Comparison of ENCODE assay signal across 22 cellular contexts in genomic region chr7:2993868-2994267, GRCh38. TPM values are rescaled to one million over a fixed set of nuclear protein-coding genes. Genes with fewer than 3 reads are reported as not detected.
DNase-seq lines count a peak whose midpoint lies in the region; ATAC-seq and TF ChIP-seq lines count a peak whose summit lies in the region.
"Had no signal": no experiment of that assay in that cellular context is flagged by ENCODE, and none has a peak within 500 bp of the region (broad histone marks: within the 10 kb centered on the region; RNA-seq: fewer than 3 reads in every experiment).

No MANE protein-coding gene starts in this region.

- peaks cover 66% of the 10 kb centered on the region for H3K36me3 Mint-ChIP-seq in activated naive CD8-positive, alpha-beta T cell treated with anti-CD3 and anti-CD28 coated beads, Interleukin-2, amount 50 U/mL, for 24 hours (ENCODE audit: low read depth)
- H3K36me3 Mint-ChIP-seq in activated naive CD8-positive, alpha-beta T cell treated with anti-CD3 and anti-CD28 coated beads for 36 hours, result peaks cover 79% of the 10 kb centered on the region

- peaks cover 4% of the 10 kb centered on the region for H3K9me3 ChIP-seq in trophoblast cell (ENCODE audit: insufficient read depth, low read depth, low read length)
- peaks cover 0 to 51% (median 2%) of the 10 kb centered on the region in 4 donors for H3K9me3 ChIP-seq in tibial nerve
- H3K9me3 ChIP-seq: neutrophil had no signal

- no peak overlapping the region for H3K14ac ChIP-seq in trophoblast cell (ENCODE audit: low read length)

- no peak overlapping the region for H3K27ac ChIP-seq in trophoblast cell (ENCODE audit: low read depth, low read length)
- H3K27ac ChIP-seq in tibial nerve, result no peak overlapping the region
- H3K27ac ChIP-seq: BLaER1 treated with 17β-estradiol and CSF1 and Interleukin-3, amounts not matched to agents 10 nM and 100 nM; HL-60; left lung; neutrophil; SK-N-MC had no signal

- no peak overlapping the region for H3K4me2 ChIP-seq in trophoblast cell (ENCODE audit: low read length)
- H3K4me2 ChIP-seq: BLaER1 treated with 17β-estradiol and CSF1 and Interleukin-3, amounts not matched to agents 10 nM and 100 nM had no signal

- intact Hi-C loops in lower leg skin (cut with DNase I; ENCODE audit: low total_unique reads), result no loop called here

- H2AK5ac ChIP-seq in trophoblast cell (ENCODE audit: low read length), result no peak overlapping the region

- no peak overlapping the region for H2BK12ac ChIP-seq in trophoblast cell (ENCODE audit: low read length)

- no peak overlapping the region for H4K12ac ChIP-seq in trophoblast cell (ENCODE audit: low read depth, low read length)

- TF ChIP-seq CTCF in tibial nerve (IDR thresholded peaks at IDR 0.05) (no peak), lower leg skin (IDR thresholded peaks at IDR 0.05) (no peak)

- H3K4me1 Mint-ChIP-seq in activated naive CD8-positive, alpha-beta T cell treated with anti-CD3 and anti-CD28 coated beads, Interleukin-2, amount 50 U/mL, for 24 hours, result peaks cover 8% of the 10 kb centered on the region
- H3K4me1 Mint-ChIP-seq in activated naive CD8-positive, alpha-beta T cell treated with anti-CD3 and anti-CD28 coated beads for 36 hours, result peaks cover 12% of the 10 kb centered on the region

- no peak overlapping the region for H3K4me3 Mint-ChIP-seq in activated naive CD8-positive, alpha-beta T cell treated with anti-CD3 and anti-CD28 coated beads, Interleukin-2, amount 50 U/mL, for 24 hours
- H3K4me3 Mint-ChIP-seq in activated naive CD8-positive, alpha-beta T cell treated with anti-CD3 and anti-CD28 coated beads for 36 hours, result no peak overlapping the region
- H3K4me3 Mint-ChIP-seq: activated CD4-positive, alpha-beta memory T cell treated with anti-CD3 and anti-CD28 coated beads, Interleukin-2, amount 10 ng/mL, durations not matched to agents 7 days and 5 days; central memory CD8-positive, alpha-beta T cell; HFFc6; T-helper 2 cell treated with Interferon-gamma antibody and Interleukin-4, amounts not matched to agents 5 μg/mL and 100 μg/mL, for 36 hours had no signal

- H4K91ac ChIP-seq in trophoblast cell (ENCODE audit: low read depth, low read length), result no peak overlapping the region

- no peak overlapping the region for H3K9ac ChIP-seq in trophoblast cell (ENCODE audit: low read length)
- H3K9ac ChIP-seq: BLaER1 treated with 17β-estradiol and CSF1 and Interleukin-3, amounts not matched to agents 10 nM and 100 nM had no signal

- no peak overlapping the region for H3K18ac ChIP-seq in trophoblast cell (ENCODE audit: low read length)

- peaks cover 0 to 1% of the 10 kb centered on the region in 2 experiments for H3K4me1 ChIP-seq in trophoblast cell (ENCODE audit: control insufficient read depth in 1 of 2, insufficient read depth in 2 of 2, low read length in 2 of 2)
- H3K4me1 ChIP-seq in tibial nerve, result no peaks in the 10 kb centered on the region
- H3K4me1 ChIP-seq: BLaER1 treated with 17β-estradiol and CSF1 and Interleukin-3, amounts not matched to agents 10 nM and 100 nM; left lung had no signal

- H4K8ac ChIP-seq in trophoblast cell (ENCODE audit: low read depth, low read length), result no peak overlapping the region

- peak overlapping the region; percentile 39 for H3K27ac Mint-ChIP-seq in activated naive CD8-positive, alpha-beta T cell treated with anti-CD3 and anti-CD28 coated beads, Interleukin-2, amount 50 U/mL, for 24 hours
- H3K27ac Mint-ChIP-seq in activated naive CD8-positive, alpha-beta T cell treated with anti-CD3 and anti-CD28 coated beads for 36 hours, result no peak overlapping the region
- H3K27ac Mint-ChIP-seq: activated CD4-positive, alpha-beta memory T cell treated with anti-CD3 and anti-CD28 coated beads, Interleukin-2, amount 10 ng/mL, durations not matched to agents 7 days and 5 days; HFFc6; T-helper 2 cell treated with Interferon-gamma antibody and Interleukin-4, amounts not matched to agents 5 μg/mL and 100 μg/mL, for 36 hours had no signal

- H3K9me3 Mint-ChIP-seq in activated naive CD8-positive, alpha-beta T cell treated with anti-CD3 and anti-CD28 coated beads, Interleukin-2, amount 50 U/mL, for 24 hours, result peaks cover 25% of the 10 kb centered on the region
- H3K9me3 Mint-ChIP-seq in activated naive CD8-positive, alpha-beta T cell treated with anti-CD3 and anti-CD28 coated beads for 36 hours, result peaks cover 29% of the 10 kb centered on the region

- no peak for TF ChIP-seq POLR2A in tibial nerve (IDR thresholded peaks at IDR 0.05)
- no peak for TF ChIP-seq POLR2A in lower leg skin (IDR thresholded peaks at IDR 0.05)

- no peak overlapping the region for H3K4ac ChIP-seq in trophoblast cell (ENCODE audit: low read depth, low read length)

- DNase-seq in activated naive CD8-positive, alpha-beta T cell treated with anti-CD3 and anti-CD28 coated beads, Interleukin-2, amount 50 U/mL, for 24 hours, result no peak
- DNase-seq in activated naive CD8-positive, alpha-beta T cell treated with anti-CD3 and anti-CD28 coated beads for 36 hours, result no peak
- peak; percentile 40 to 56 for DNase-seq in trophoblast cell
- no peak for DNase-seq in COR-L47 (lab: John Stamatoyannopoulos, UW)
- no peak for DNase-seq in tibial nerve (ENCODE audit: low spot score in 2 of 2)
- no peak for DNase-seq in lower leg skin (ENCODE audit: low spot score in 2 of 2)
- DNase-seq: activated CD4-positive, alpha-beta memory T cell treated with anti-CD3 and anti-CD28 coated beads, Interleukin-2, amount 10 ng/mL, durations not matched to agents 7 days and 5 days; activated naive CD4-positive, alpha-beta T cell; DMS153; HFFc6; NCI-H1417; NK-92 treated with Interleukin-12 subunit alpha and Interleukin-12 subunit beta, amount 100 ng/mL, for 24 hours; stimulated activated CD4-positive, alpha-beta T cell treated with anti-CD3 and anti-CD28 coated beads, Interleukin-4, amount 100 ng/mL, for 4 hours had no signal

- H3K79me2 ChIP-seq in trophoblast cell (ENCODE audit: control insufficient read depth, insufficient read depth, low read length, poor library complexity), result no peaks in the 10 kb centered on the region

- H3K4me3 ChIP-seq in trophoblast cell (ENCODE audit: low read depth, low read length), result no peak overlapping the region
- no peak overlapping the region for H3K4me3 ChIP-seq in tibial nerve
- H3K4me3 ChIP-seq in lower leg skin (ENCODE audit: low read depth, poor library complexity, severe bottlenecking), result no peak overlapping the region
- H3K4me3 ChIP-seq: BLaER1 treated with 17β-estradiol and CSF1 and Interleukin-3, amounts not matched to agents 10 nM and 100 nM; left lung; SK-N-MC had no signal

- ATAC-seq in activated naive CD8-positive, alpha-beta T cell treated with anti-CD3 and anti-CD28 coated beads, Interleukin-2, amount 50 U/mL, for 24 hours, result no peak
- peak; percentile 91 for ATAC-seq in esophagus mucosa
- no peak for ATAC-seq in GM18511 (IDR thresholded peaks at IDR 0.05; ENCODE audit: unreplicated experiment)
- ATAC-seq: left lung had no signal

- no peaks in the 10 kb centered on the region for H3K79me1 ChIP-seq in trophoblast cell (ENCODE audit: low read length)

- H2BK120ac ChIP-seq in trophoblast cell (ENCODE audit: insufficient read depth, low read length, poor library complexity), result no peak overlapping the region

- no peaks in the 10 kb centered on the region for H3K27me3 Mint-ChIP-seq in activated naive CD8-positive, alpha-beta T cell treated with anti-CD3 and anti-CD28 coated beads, Interleukin-2, amount 50 U/mL, for 24 hours
- H3K27me3 Mint-ChIP-seq in activated naive CD8-positive, alpha-beta T cell treated with anti-CD3 and anti-CD28 coated beads for 36 hours, result no peaks in the 10 kb centered on the region
- H3K27me3 Mint-ChIP-seq: activated CD4-positive, alpha-beta memory T cell treated with anti-CD3 and anti-CD28 coated beads, Interleukin-2, amount 10 ng/mL, durations not matched to agents 7 days and 5 days; central memory CD8-positive, alpha-beta T cell had no signal

- H2AFZ ChIP-seq in trophoblast cell (ENCODE audit: insufficient read depth, low read length, poor library complexity), result no peak overlapping the region

- no peak overlapping the region for H3K23ac ChIP-seq in trophoblast cell (ENCODE audit: low read length)

- TF ChIP-seq EP300 in tibial nerve (IDR thresholded peaks at IDR 0.05), result no peak

- H3K27me3 ChIP-seq in trophoblast cell (ENCODE audit: insufficient read depth, low read length) (no peaks in the 10 kb centered on the region), tibial nerve (no peaks in the 10 kb centered on the region)
- H3K27me3 ChIP-seq: BLaER1 treated with 17β-estradiol and CSF1 and Interleukin-3, amounts not matched to agents 10 nM and 100 nM; left lung; neutrophil had no signal

- WGBS in trophoblast cell (ENCODE audit: extremely low coverage, insufficient coverage, insufficient read length), result no CpG with 5 or more reads among the region's 14 CpGs
- WGBS in tibial nerve, 2 donors, result 89 to 91% methylated on average over 14 of the region's 14 CpGs
- 48 to 73% methylated on average over 14 of the region's 14 CpGs for WGBS in lower leg skin, 2 donors

- H3K36me3 ChIP-seq in trophoblast cell (ENCODE audit: control insufficient read depth in 1 of 2, insufficient read depth in 2 of 2, low read length in 2 of 2) (no peaks in the 10 kb centered on the region), tibial nerve (no peaks in the 10 kb centered on the region)
- H3K36me3 ChIP-seq: left lung, neutrophil had no signal

- no peak overlapping the region for H2BK5ac ChIP-seq in trophoblast cell (ENCODE audit: low read depth, low read length, poor library complexity)

RNA-seq across cellular contexts. Expression of gene CARD11, which starts 49.8 kb away (rescaled TPM):
- total RNA-seq in activated naive CD8-positive, alpha-beta T cell treated with anti-CD3 and anti-CD28 coated beads for 36 hours, result 100 to 1,000 TPM; 108 to 111 TPM
- total RNA-seq in esophagus mucosa (0.80 TPM), tibial nerve (1 to 10 TPM; 2.0 to 4.8 (median 3.1) TPM), lower leg skin (under 1 TPM in 2 of 4 donors, not detected in 2; 0.17 to 0.68 TPM)
- polyA plus RNA-seq in trophoblast cell (2013), result 2.4 and 2.7 TPM in 2 replicates
- total RNA-seq: HFFc6 had no signal

Comparison
In these comparisons a context has a peak if more than half of its experiments do, and no peak if none do; other contexts are left out.
1. DNase-seq: peak in trophoblast cell (2 of 2); none in activated naive CD8-positive, alpha-beta T cell treated with anti-CD3 and anti-CD28 coated beads, Interleukin-2, amount 50 U/mL, for 24 hours (single experiment), activated naive CD8-positive, alpha-beta T cell treated with anti-CD3 and anti-CD28 coated beads for 36 hours (single experiment), COR-L47 (single experiment), tibial nerve (0 of 2) and lower leg skin (0 of 2).
2. RNA of gene CARD11, which starts 49.8 kb away (total RNA-seq): 108 to 111 TPM in activated naive CD8-positive, alpha-beta T cell treated with anti-CD3 and anti-CD28 coated beads for 36 hours; 2.0 to 4.8 TPM in tibial nerve, 0.80 TPM in esophagus mucosa (single experiment) and 0.17 to 0.68 TPM in lower leg skin; every median in the first group is over 10 times any median in the second.